In the genomic region with DNA sequence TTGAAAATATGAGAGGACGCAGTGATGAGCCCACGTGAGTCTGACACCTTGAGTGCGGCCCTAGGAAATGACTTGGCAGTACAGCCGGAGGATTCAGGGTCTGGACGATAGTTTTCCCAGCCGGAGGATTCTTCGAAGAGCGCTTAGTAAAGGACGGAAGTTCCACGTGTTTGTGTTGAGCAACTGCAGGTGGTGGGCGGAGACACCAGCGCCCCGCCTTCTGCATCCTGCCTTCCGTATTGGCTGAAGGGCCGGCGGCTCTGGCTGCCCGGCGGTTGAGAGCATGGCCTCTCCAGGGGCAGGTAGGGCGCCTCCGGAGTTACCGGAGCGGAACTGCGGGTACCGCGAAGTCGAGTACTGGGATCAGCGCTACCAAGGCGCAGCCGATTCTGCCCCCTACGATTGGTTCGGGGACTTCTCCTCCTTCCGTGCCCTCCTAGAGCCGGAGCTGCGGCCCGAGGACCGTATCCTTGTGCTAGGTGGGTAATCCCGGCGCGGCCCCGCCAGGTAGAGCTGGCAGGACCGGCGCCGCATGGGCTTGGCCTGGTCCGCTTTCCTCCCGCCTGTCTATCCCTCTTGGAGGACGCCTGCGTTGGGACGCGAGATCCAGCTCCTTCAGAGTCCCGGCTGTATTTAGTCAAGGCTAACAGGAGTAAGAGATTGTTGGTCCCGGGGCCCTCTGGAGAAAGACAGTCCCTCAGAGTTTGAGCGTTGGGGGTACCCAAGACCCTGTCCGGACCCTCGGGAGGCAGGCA, we compare ENCODE assay signal across 1 cellular context.
TF ChIP-seq lines count a peak whose summit lies in the region.

A gene (plus strand): TSS at position 261 of the 755 bp plus-strand sequence. CDS start 23 bp downstream, at position 284.

TF ChIP-seq in K562, 482 proteins besides CTCF, POLR2A, EP300 and RAD21 (continued from another document and continues in another):
- TF ChIP-seq, protein P1, sequence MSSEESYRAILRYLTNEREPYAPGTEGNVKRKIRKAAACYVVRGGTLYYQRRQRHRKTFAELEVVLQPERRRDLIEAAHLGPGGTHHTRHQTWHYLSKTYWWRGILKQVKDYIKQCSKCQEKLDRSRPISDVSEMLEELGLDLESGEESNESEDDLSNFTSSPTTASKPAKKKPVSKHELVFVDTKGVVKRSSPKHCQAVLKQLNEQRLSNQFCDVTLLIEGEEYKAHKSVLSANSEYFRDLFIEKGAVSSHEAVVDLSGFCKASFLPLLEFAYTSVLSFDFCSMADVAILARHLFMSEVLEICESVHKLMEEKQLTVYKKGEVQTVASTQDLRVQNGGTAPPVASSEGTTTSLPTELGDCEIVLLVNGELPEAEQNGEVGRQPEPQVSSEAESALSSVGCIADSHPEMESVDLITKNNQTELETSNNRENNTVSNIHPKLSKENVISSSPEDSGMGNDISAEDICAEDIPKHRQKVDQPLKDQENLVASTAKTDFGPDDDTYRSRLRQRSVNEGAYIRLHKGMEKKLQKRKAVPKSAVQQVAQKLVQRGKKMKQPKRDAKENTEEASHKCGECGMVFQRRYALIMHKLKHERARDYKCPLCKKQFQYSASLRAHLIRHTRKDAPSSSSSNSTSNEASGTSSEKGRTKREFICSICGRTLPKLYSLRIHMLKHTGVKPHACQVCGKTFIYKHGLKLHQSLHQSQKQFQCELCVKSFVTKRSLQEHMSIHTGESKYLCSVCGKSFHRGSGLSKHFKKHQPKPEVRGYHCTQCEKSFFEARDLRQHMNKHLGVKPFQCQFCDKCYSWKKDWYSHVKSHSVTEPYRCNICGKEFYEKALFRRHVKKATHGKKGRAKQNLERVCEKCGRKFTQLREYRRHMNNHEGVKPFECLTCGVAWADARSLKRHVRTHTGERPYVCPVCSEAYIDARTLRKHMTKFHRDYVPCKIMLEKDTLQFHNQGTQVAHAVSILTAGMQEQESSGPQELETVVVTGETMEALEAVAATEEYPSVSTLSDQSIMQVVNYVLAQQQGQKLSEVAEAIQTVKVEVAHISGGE (CRISPR knock-in tag; IDR thresholded peaks at IDR 0.05), result peak; percentile 91 to 98 (median 98)
- TF ChIP-seq MYC (IDR thresholded peaks at IDR 0.05; ENCODE audit: low read depth, low read length) (peak; percentile 99), MYC (CRISPR knock-in tag; IDR thresholded peaks at IDR 0.05; ENCODE audit: borderline replicate concordance, low read depth) (peak; percentile 56; the same call in 1 of the 2 replicates), HDAC8 (tag; IDR thresholded peaks at IDR 0.05) (no peak), CHD2 (IDR thresholded peaks at IDR 0.05; ENCODE audit: low read depth, low read length) (peak; percentile 38; the same call in 1 of the 2 replicates), GTF2E2 (tag; IDR thresholded peaks at IDR 0.05) (peak; percentile 83; the same call in 1 of the 2 replicates), CBX3 (IDR thresholded peaks at IDR 0.05; ENCODE audit: borderline replicate concordance in 1 of 2, low read length in 2 of 2) (peak in 1 of 2 experiments; percentile 49; a peak in 1 of 3 replicates), L3MBTL2 (IDR thresholded peaks at IDR 0.05) (peak; percentile 80), TEAD4 (IDR thresholded peaks at IDR 0.05; ENCODE audit: low read length) (peak; percentile 30; the same call in 1 of the 2 replicates), TEAD4 (CRISPR knock-in tag; IDR thresholded peaks at IDR 0.05; ENCODE audit: borderline replicate concordance) (no peak), GTF2A2 (tag; IDR thresholded peaks at IDR 0.05) (peak; percentile 58; the same call in 1 of the 2 replicates), CREM (IDR thresholded peaks at IDR 0.05; ENCODE audit: low read depth) (peak; percentile 36), CTBP1 (IDR thresholded peaks at IDR 0.05; ENCODE audit: borderline replicate concordance) (peak; percentile 76; the same call in 1 of the 2 replicates), RBM17 (IDR thresholded peaks at IDR 0.05; ENCODE audit: borderline replicate concordance, low read depth, low read length) (no peak), POLR2H (tag; IDR thresholded peaks at IDR 0.05; ENCODE audit: low read depth) (no peak), POLR2B (IDR thresholded peaks at IDR 0.05; ENCODE audit: low read depth, partially characterized antibody) (peak; percentile 21), DDX20 (tag; IDR thresholded peaks at IDR 0.05; ENCODE audit: low read depth) (no peak), SP1 (CRISPR knock-in tag; IDR thresholded peaks at IDR 0.05) (peak; percentile 83), NR2C2 (CRISPR knock-in tag; IDR thresholded peaks at IDR 0.05) (peak; percentile 29; the same call in 1 of the 2 replicates), NR2C2 (tag; IDR thresholded peaks at IDR 0.05) (peak; percentile 32; the same call in 1 of the 2 replicates), CBFA2T2 (conservative IDR thresholded peaks at IDR 0.05) (no peak), TAF1 (IDR thresholded peaks at IDR 0.05; ENCODE audit: control insufficient read depth, extremely low read depth, insufficient read depth, low read length, severe bottlenecking) (no peak), GABPA (tag; conservative IDR thresholded peaks at IDR 0.05; ENCODE audit: low read depth) (peak; percentile 93), ZNF696 (CRISPR knock-in tag; conservative IDR thresholded peaks at IDR 0.05) (no peak), EGR1 (conservative IDR thresholded peaks at IDR 0.05) (peak; percentile 72), EP400 (IDR thresholded peaks at IDR 0.05) (peak; percentile 92), PML (IDR thresholded peaks at IDR 0.05; ENCODE audit: low read length) (no peak), HMGN3 (IDR thresholded peaks at IDR 0.05; ENCODE audit: borderline replicate concordance, extremely low read depth, insufficient read length, low read depth, low read length) (peak; percentile 33), JUN (IDR thresholded peaks at IDR 0.05; ENCODE audit: borderline replicate concordance, low read depth, low read length) (peak; percentile 37; the same call in 1 of the 2 replicates), JUN (CRISPR knock-in tag; IDR thresholded peaks at IDR 0.05; ENCODE audit: borderline replicate concordance) (no peak), SIN3B (IDR thresholded peaks at IDR 0.05; ENCODE audit: low read depth) (peak; percentile 37; the same call in 1 of the 2 replicates), NR2F6 (CRISPR knock-in tag; IDR thresholded peaks at IDR 0.05) (no peak)
- TF ChIP-seq, protein P2, sequence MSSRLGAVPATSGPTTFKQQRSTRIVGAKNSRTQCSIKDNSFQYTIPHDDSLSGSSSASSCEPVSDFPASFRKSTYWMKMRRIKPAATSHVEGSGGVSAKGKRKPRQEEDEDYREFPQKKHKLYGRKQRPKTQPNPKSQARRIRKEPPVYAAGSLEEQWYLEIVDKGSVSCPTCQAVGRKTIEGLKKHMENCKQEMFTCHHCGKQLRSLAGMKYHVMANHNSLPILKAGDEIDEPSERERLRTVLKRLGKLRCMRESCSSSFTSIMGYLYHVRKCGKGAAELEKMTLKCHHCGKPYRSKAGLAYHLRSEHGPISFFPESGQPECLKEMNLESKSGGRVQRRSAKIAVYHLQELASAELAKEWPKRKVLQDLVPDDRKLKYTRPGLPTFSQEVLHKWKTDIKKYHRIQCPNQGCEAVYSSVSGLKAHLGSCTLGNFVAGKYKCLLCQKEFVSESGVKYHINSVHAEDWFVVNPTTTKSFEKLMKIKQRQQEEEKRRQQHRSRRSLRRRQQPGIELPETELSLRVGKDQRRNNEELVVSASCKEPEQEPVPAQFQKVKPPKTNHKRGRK (tag; IDR thresholded peaks at IDR 0.05), result peak; percentile 85
- TF ChIP-seq, protein P3, sequence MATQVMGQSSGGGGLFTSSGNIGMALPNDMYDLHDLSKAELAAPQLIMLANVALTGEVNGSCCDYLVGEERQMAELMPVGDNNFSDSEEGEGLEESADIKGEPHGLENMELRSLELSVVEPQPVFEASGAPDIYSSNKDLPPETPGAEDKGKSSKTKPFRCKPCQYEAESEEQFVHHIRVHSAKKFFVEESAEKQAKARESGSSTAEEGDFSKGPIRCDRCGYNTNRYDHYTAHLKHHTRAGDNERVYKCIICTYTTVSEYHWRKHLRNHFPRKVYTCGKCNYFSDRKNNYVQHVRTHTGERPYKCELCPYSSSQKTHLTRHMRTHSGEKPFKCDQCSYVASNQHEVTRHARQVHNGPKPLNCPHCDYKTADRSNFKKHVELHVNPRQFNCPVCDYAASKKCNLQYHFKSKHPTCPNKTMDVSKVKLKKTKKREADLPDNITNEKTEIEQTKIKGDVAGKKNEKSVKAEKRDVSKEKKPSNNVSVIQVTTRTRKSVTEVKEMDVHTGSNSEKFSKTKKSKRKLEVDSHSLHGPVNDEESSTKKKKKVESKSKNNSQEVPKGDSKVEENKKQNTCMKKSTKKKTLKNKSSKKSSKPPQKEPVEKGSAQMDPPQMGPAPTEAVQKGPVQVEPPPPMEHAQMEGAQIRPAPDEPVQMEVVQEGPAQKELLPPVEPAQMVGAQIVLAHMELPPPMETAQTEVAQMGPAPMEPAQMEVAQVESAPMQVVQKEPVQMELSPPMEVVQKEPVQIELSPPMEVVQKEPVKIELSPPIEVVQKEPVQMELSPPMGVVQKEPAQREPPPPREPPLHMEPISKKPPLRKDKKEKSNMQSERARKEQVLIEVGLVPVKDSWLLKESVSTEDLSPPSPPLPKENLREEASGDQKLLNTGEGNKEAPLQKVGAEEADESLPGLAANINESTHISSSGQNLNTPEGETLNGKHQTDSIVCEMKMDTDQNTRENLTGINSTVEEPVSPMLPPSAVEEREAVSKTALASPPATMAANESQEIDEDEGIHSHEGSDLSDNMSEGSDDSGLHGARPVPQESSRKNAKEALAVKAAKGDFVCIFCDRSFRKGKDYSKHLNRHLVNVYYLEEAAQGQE (CRISPR knock-in tag; IDR thresholded peaks at IDR 0.05; ENCODE audit: low read depth), result 0 out of 2 replicates have a peak, but pooled peaks have one; percentile 75
- TF ChIP-seq, protein P4, sequence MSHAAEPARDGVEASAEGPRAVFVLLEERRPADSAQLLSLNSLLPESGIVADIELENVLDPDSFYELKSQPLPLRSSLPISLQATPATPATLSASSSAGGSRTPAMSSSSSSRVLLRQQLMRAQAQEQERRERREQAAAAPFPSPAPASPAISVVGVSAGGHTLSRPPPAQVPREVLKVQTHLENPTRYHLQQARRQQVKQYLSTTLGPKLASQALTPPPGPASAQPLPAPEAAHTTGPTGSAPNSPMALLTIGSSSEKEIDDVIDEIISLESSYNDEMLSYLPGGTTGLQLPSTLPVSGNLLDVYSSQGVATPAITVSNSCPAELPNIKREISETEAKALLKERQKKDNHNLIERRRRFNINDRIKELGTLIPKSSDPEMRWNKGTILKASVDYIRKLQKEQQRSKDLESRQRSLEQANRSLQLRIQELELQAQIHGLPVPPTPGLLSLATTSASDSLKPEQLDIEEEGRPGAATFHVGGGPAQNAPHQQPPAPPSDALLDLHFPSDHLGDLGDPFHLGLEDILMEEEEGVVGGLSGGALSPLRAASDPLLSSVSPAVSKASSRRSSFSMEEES (CRISPR knock-in tag; IDR thresholded peaks at IDR 0.05), result no peak
- TF ChIP-seq, protein P5, sequence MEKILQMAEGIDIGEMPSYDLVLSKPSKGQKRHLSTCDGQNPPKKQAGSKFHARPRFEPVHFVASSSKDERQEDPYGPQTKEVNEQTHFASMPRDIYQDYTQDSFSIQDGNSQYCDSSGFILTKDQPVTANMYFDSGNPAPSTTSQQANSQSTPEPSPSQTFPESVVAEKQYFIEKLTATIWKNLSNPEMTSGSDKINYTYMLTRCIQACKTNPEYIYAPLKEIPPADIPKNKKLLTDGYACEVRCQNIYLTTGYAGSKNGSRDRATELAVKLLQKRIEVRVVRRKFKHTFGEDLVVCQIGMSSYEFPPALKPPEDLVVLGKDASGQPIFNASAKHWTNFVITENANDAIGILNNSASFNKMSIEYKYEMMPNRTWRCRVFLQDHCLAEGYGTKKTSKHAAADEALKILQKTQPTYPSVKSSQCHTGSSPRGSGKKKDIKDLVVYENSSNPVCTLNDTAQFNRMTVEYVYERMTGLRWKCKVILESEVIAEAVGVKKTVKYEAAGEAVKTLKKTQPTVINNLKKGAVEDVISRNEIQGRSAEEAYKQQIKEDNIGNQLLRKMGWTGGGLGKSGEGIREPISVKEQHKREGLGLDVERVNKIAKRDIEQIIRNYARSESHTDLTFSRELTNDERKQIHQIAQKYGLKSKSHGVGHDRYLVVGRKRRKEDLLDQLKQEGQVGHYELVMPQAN (IDR thresholded peaks at IDR 0.05; ENCODE audit: borderline replicate concordance), result peak; percentile 91
- TF ChIP-seq, protein P6, sequence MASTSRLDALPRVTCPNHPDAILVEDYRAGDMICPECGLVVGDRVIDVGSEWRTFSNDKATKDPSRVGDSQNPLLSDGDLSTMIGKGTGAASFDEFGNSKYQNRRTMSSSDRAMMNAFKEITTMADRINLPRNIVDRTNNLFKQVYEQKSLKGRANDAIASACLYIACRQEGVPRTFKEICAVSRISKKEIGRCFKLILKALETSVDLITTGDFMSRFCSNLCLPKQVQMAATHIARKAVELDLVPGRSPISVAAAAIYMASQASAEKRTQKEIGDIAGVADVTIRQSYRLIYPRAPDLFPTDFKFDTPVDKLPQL (IDR thresholded peaks at IDR 0.05; ENCODE audit: extremely low read depth, insufficient read length), result no peak
- TF ChIP-seq, protein P7, sequence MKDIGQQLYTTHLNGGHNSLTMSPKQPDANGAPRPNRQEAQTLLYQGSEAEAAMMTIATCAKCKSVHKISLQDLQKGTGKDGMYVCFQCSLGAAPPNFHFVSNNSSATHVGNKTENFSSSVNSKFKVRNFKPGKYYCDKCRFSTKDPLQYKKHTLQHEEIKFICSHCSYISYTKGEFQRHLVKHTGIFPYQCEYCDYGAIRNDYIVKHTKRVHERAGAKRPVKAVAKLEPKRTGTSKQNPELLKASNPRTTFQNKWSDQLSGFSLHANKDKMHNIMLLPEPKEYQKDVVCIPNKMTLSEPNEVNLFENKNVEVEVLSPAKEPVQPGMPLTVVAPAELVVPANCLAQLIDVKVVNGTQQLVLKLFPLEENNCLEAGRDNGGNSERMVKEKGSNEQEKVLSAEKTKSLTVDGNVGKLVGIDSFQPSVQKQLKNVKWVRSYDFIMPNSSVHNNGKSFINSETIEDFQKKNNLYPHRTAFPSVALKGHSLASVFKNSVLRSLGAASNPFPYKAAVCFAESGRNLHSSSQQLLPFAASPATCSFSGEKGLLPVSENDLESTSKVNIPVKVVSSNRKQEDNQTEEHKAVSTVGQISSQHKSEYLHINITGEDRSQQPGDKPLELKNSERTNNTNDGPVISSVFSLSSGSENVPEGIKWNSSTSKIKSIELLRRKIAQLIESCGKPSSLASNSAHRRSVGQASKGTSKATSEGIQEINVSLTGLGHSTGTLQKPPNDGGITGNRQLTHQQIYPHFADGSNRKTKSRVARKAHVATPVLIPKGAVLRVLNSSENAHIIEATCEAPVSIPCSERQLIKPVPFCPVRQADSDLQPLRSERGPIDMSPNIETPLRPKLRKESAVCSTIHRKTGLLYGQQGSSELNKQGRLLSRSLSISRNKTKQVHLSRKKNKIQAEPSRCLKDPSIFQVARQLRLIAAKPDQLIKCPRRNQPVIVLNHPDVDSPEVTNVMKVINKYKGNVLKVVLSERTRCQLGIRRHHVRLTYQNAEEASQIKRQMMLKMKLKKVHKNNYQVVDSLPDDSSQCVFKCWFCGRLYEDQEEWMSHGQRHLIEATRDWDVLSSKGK (CRISPR knock-in tag; IDR thresholded peaks at IDR 0.05), result no peak
- TF ChIP-seq, protein P8, sequence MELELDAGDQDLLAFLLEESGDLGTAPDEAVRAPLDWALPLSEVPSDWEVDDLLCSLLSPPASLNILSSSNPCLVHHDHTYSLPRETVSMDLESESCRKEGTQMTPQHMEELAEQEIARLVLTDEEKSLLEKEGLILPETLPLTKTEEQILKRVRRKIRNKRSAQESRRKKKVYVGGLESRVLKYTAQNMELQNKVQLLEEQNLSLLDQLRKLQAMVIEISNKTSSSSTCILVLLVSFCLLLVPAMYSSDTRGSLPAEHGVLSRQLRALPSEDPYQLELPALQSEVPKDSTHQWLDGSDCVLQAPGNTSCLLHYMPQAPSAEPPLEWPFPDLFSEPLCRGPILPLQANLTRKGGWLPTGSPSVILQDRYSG (tag; conservative IDR thresholded peaks at IDR 0.05; ENCODE audit: low read depth), result 0 out of 2 replicates have a peak, but pooled peaks have one; percentile 62
